Comparison of ENCODE assay signal across 17 cellular contexts in the genomic region with DNA sequence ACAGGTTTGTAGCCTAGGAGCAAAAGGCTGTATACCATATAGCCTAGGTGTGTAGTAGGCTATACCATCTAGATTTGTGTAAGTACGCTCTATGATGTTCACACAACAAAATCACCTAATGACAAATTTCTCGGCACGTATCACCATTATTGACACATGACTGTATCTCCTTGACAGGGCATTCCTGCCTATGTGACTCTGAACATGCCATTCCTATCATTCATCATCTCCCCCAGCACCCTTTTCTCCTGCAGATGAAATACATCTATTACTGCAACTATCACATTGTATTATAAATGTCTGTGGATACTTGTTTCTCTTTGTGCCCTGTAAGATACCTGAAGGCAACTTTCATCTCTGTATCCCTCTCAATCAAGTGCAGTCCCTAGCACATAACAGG. TPM values are rescaled to one million over a fixed set of nuclear protein-coding genes. Genes with fewer than 3 reads are reported as not detected.
DNase-seq lines count a peak whose midpoint lies in the region; ATAC-seq, FAIRE-seq and TF ChIP-seq lines count a peak whose summit lies in the region.
"Had no signal": no experiment of that assay in that cellular context is flagged by ENCODE, and none has a peak within 500 bp of the region (broad histone marks: within the 10 kb centered on the region; RNA-seq: fewer than 3 reads in every experiment).

No MANE protein-coding gene starts in this region.

- DNase-seq in A673 (ENCODE audit: low spot score) (no peak), HFFc6 (peak; percentile 38), K562 (ENCODE audit: extremely low read depth in 1 of 4, low spot score in 3 of 4) (no peak), kidney tubule cell (ENCODE audit: low spot score) (peak; percentile 80)
- DNase-seq: activated CD8-positive, alpha-beta T cell treated with anti-CD3 and anti-CD28 coated beads, Interleukin-2, amount 10 ng/mL, durations not matched to agents 7 days and 5 days; DMS153; NCI-H510A; posterior cingulate gyrus; RPMI8226; stimulated activated CD4-positive, alpha-beta T cell treated with anti-CD3 and anti-CD28 coated beads, Interleukin-15, amount 100 ng/mL, for 24 hours; tibial artery had no signal

- whole genome bisulfite sequencing in K562 (ENCODE audit: insufficient coverage, low coverage, missing lambda C conversion rate) = 92% methylated on average over 3 of the region's 3 CpGs
- WGBS in gastroesophageal sphincter (ENCODE audit: low coverage in 1 of 2), 2 donors = 86 to 87% methylated on average over 3 of the region's 3 CpGs

- peak overlapping the region; percentile 4; the same call in 1 of the 2 replicates for H3K4me3 Mint-ChIP-seq in HFFc6
- H3K4me3 Mint-ChIP-seq: activated CD8-positive, alpha-beta T cell treated with anti-CD3 and anti-CD28 coated beads, Interleukin-2, amount 10 ng/mL, durations not matched to agents 7 days and 5 days; mesothelial cell of epicardium had no signal

- POLR2A ChIA-PET in A673 (lab: Charles Lee; ENCODE audit: low non-redundant PET) = no interaction called here
- POLR2A ChIA-PET in K562 (lab: Yijun Ruan, JAX) = interaction anchor here (0.6 to 0.9 kb wide), 4 partner anchors 11 to 88 kb away, joined by 3 read pairs; no protein-coding TSS in a partner anchor

- BruUV-seq in A673 (replicated peaks; lab: Mats Ljungman, UMichigan) (no TSS peak), K562 (replicated peaks; lab: Mats Ljungman, UMichigan) (no TSS peak)

- no peaks in the 10 kb centered on the region for H3K9me3 ChIP-seq in A673 (ENCODE audit: low read depth, low read length, poor library complexity, severe bottlenecking)
- H3K9me3 ChIP-seq in K562 (replicated peaks; ENCODE audit: control insufficient read depth, insufficient read depth, low read depth, low read length) = no peaks in the 10 kb centered on the region
- H3K9me3 ChIP-seq in gastroesophageal sphincter = no peaks in the 10 kb centered on the region
- H3K9me3 ChIP-seq: esophagus muscularis mucosa, tibial artery had no signal

- no peak overlapping the region for H3K4me3 ChIP-seq in A673 (ENCODE audit: low read depth, low read length, poor library complexity, severe bottlenecking)
- H3K4me3 ChIP-seq in K562 = no peak overlapping the region
- no peak overlapping the region for H3K4me3 ChIP-seq in gastroesophageal sphincter
- H3K4me3 ChIP-seq: esophagus muscularis mucosa, tibial artery had no signal

- no peak for TF ChIP-seq EP300 in K562 (IDR thresholded peaks at IDR 0.05; ENCODE audit: low read length)
- no peak for TF ChIP-seq EP300 in gastroesophageal sphincter (IDR thresholded peaks at IDR 0.05)

- H3K27me3 Mint-ChIP-seq in HFFc6 (ENCODE audit: insufficient read depth) = no peaks in the 10 kb centered on the region

- ATAC-seq in K562 = peak; percentile 7; the same call in 2 of the 3 replicates
- no peak for ATAC-seq in HG02885 (IDR thresholded peaks at IDR 0.05; ENCODE audit: poor library complexity, unreplicated experiment)
- ATAC-seq in HG03521 (IDR thresholded peaks at IDR 0.05; ENCODE audit: unreplicated experiment) = no peak
- no peak for ATAC-seq in HG03460 (IDR thresholded peaks at IDR 0.05; ENCODE audit: unreplicated experiment)
- ATAC-seq in gastroesophageal sphincter = no peak
- ATAC-seq: activated CD8-positive, alpha-beta T cell treated with anti-CD3 and anti-CD28 coated beads, Interleukin-2, amount 10 ng/mL, durations not matched to agents 7 days and 5 days had no signal

- CTCF ChIA-PET in A673 (lab: Charles Lee) = no interaction called here
- CTCF ChIA-PET in K562 (lab: Yijun Ruan, JAX; ENCODE audit: low intra/inter-chr PET ratio) = no interaction called here

- peak overlapping the region; percentile 23 for H3K27ac Mint-ChIP-seq in HFFc6
- H3K27ac Mint-ChIP-seq: activated CD8-positive, alpha-beta T cell treated with anti-CD3 and anti-CD28 coated beads, Interleukin-2, amount 10 ng/mL, durations not matched to agents 7 days and 5 days had no signal

- H4K20me1 ChIP-seq in K562 (replicated peaks; ENCODE audit: control insufficient read depth, insufficient read depth, low read length) = no peaks in the 10 kb centered on the region

- no peaks in the 10 kb centered on the region for H3K9me1 ChIP-seq in K562 (ENCODE audit: control insufficient read depth, insufficient read depth, low read length)

- H2AFZ ChIP-seq in K562 (ENCODE audit: low read depth, low read length) = no peak overlapping the region

- no peak for TF ChIP-seq POLR2A in K562 (conservative IDR thresholded peaks at IDR 0.05)
- TF ChIP-seq POLR2A in gastroesophageal sphincter (IDR thresholded peaks at IDR 0.05) = no peak

- H3K27me3 ChIP-seq in A673 (replicated peaks; ENCODE audit: insufficient read depth, low read depth, low read length, poor library complexity) (no peaks in the 10 kb centered on the region), K562 (ENCODE audit: control insufficient read depth in 2 of 2, insufficient read depth in 2 of 2, low read length in 2 of 2) (no peaks in the 10 kb centered on the region), gastroesophageal sphincter (no peaks in the 10 kb centered on the region)
- H3K27me3 ChIP-seq: esophagus muscularis mucosa, tibial artery had no signal

- H3K36me3 Mint-ChIP-seq in HFFc6 (ENCODE audit: low read depth) = peaks cover 11% of the 10 kb centered on the region

- peak overlapping the region; percentile 22 for H3K27ac ChIP-seq in A673 (ENCODE audit: low read depth, low read length, poor library complexity, severe bottlenecking)
- H3K27ac ChIP-seq in K562 (ENCODE audit: extremely low read depth, low read depth, low read length) = no peak overlapping the region
- no peak overlapping the region for H3K27ac ChIP-seq in gastroesophageal sphincter
- H3K27ac ChIP-seq: esophagus muscularis mucosa, tibial artery had no signal

- H3K4me2 ChIP-seq in K562 (ENCODE audit: insufficient read depth, low read length) = no peak overlapping the region

- no peaks in the 10 kb centered on the region for H3K9me3 Mint-ChIP-seq in HFFc6
- H3K9me3 Mint-ChIP-seq: mesothelial cell of epicardium had no signal

- in situ Hi-C loops in K562 (cut with MboI) = no loop called here

- no peak for FAIRE-seq in K562 (lab: Jason Lieb, UNC)

- H3K4me1 Mint-ChIP-seq in HFFc6 (ENCODE audit: low read depth) = peaks cover 51% of the 10 kb centered on the region

- H3K4me1 ChIP-seq in A673 (ENCODE audit: insufficient read depth, low read length, poor library complexity, severe bottlenecking) (peaks cover 19% of the 10 kb centered on the region), K562 (replicated peaks in 1 of 2; ENCODE audit: control insufficient read depth in 2 of 2, insufficient read depth in 2 of 2, low read length in 2 of 2) (peaks cover 0 to 8% of the 10 kb centered on the region in 2 experiments; a peak in 3 of 5 replicates), gastroesophageal sphincter (peaks cover 0 to 36% (median 0%) of the 10 kb centered on the region in 3 donors)

- no peak for TF ChIP-seq RAD21 in K562 (CRISPR knock-in tag; conservative IDR thresholded peaks at IDR 0.05 in 1 of 2, IDR thresholded peaks at IDR 0.05 in 1 of 2)

- H3K36me3 ChIP-seq in A673 (ENCODE audit: insufficient read depth, low read length, poor library complexity, severe bottlenecking) (peaks cover 33% of the 10 kb centered on the region), K562 (ENCODE audit: control insufficient read depth, insufficient read depth, low read length) (peaks cover 72% of the 10 kb centered on the region), gastroesophageal sphincter (peaks cover 0 to 49% of the 10 kb centered on the region in 2 donors)

- H3K79me2 ChIP-seq in K562 (ENCODE audit: control insufficient read depth, insufficient read depth, low read length) = peaks cover 44% of the 10 kb centered on the region

- TF ChIP-seq CTCF in A673 (conservative IDR thresholded peaks at IDR 0.05; ENCODE audit: low read depth, low read length) (no peak), HFFc6 (IDR thresholded peaks at IDR 0.05) (no peak), K562 (IDR thresholded peaks at IDR 0.05 in 2 of 3, conservative IDR thresholded peaks at IDR 0.05 in 1 of 3; ENCODE audit: insufficient read depth in 2 of 3, low read depth in 1 of 3, low read length in 3 of 3) (no peak), gastroesophageal sphincter (IDR thresholded peaks at IDR 0.05) (no peak)

- no peak overlapping the region for H3K9ac ChIP-seq in K562 (ENCODE audit: insufficient read depth in 1 of 2, low read depth in 2 of 2, low read length in 2 of 2)

- intact Hi-C loops in A673 (cut with micrococcal nuclease; ENCODE audit: unreplicated experiment) = loop anchor here (10.0 kb wide), 2 partner anchors 299 to 519 kb away; a partner anchor contains a TSS
- intact Hi-C loops in K562 (cut with micrococcal nuclease) = loop anchor here (5.0 kb wide), 1 partner anchor 176 kb away; no protein-coding TSS in a partner anchor

RNA-seq across cellular contexts. Expression of a gene that starts 29.9 kb away (rescaled TPM):
- total RNA-seq in A673 (2021) = 77.8 and 93.3 TPM in 2 replicates
- 10 to 100 TPM; 21.6 to 30.1 (median 26.4) TPM for total RNA-seq in HFFc6 (2021; fragmentation: NEBNext Ultra II Directional; extraction: Animal tissue kit (Norgen Biotek cat#: 25700))
- 148 and 229 TPM in 2 replicates for total RNA-seq in K562 (2011; cell fraction: chromatin; rRNA removed; ENCODE audit: low replicate concordance)
- total RNA-seq in K562 (2011; cell fraction: nucleolus; rRNA removed) = 41.5 and 70.5 TPM in 2 replicates
- total RNA-seq in K562 (2011; cell fraction: nucleoplasm; rRNA removed) = 85.0 and 85.5 TPM in 2 replicates
- total RNA-seq in K562 (2014; rRNA removed) = 40.1 and 43.1 TPM in 2 replicates
- 50.4 and 50.6 TPM in 2 replicates for total RNA-seq in K562 (2014; rRNA removed; fragmentation: Illumina TruSeq; extraction: Trizol)
- 51.9 and 55.1 TPM in 2 replicates for total RNA-seq in K562 (2015; rRNA removed; fragmentation: Illumina TruSeq; extraction: Trizol)
- total RNA-seq in K562 (2021) = 54.3 and 69.6 TPM in 2 replicates
- 30.0 and 37.5 TPM in 2 replicates for polyA plus RNA-seq in K562 (2011; rRNA removed)
- 18.2 and 23.5 TPM in 2 replicates for polyA plus RNA-seq in K562 (2011; cell fraction: cytosol; rRNA removed)
- 34.9 and 41.6 TPM in 2 replicates for polyA plus RNA-seq in K562 (2011; cell fraction: nucleus; rRNA removed)
- polyA plus RNA-seq in K562 (2012) = 23.5 and 27.0 TPM in 2 replicates
- 47.5 and 55.6 TPM in 2 replicates for polyA plus RNA-seq in K562 (2014; fragmentation: Illumina TruSeq; extraction: Trizol)
- polyA plus RNA-seq in K562 (2014; fragmentation: Nextera tagmentation; extraction: Ambion mirVana) = 10 to 100 TPM; 17.0 to 20.7 TPM
- polyA plus RNA-seq in K562 (2014; rRNA removed) = 39.2 and 39.6 TPM in 2 replicates
- 125 and 160 TPM in 2 replicates for polyA minus RNA-seq in K562 (2011; rRNA and poly(A)+ RNA removed)
- 26.9 and 28.9 TPM in 2 replicates for polyA minus RNA-seq in K562 (2011; cell fraction: cytosol; rRNA and poly(A)+ RNA removed)
- 56.0 and 75.9 TPM in 2 replicates for polyA minus RNA-seq in K562 (2011; cell fraction: nucleus; rRNA and poly(A)+ RNA removed)
- 10 to 100 TPM; 30.0 to 85.3 (median 52.3) TPM for total RNA-seq in gastroesophageal sphincter

Comparison
In these comparisons a context has a peak if more than half of its experiments do, and no peak if none do; other contexts are left out.
1. DNase-seq: peak in HFFc6 (single experiment) and kidney tubule cell (single experiment); none in A673 (single experiment) and K562 (0 of 4).